In the genomic region with DNA sequence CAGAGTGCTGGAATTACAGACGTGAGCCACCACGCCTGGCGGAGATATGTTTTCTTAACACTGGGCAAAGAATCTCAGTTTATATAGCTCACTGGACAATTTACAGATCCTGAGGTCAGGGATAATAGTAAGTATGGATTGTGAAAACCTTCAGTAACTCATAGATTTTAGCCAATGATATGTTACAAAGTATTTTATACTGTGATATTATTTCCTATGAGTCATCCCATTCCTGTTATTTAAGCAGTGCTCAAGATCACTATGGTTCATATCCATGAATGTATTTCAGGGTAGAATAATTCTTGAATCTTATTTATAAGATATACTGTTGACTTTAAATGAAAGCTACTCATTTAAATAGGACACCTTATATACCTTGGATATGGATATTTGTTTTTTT, we compare ENCODE assay signal across 23 cellular contexts.
"Had no signal": no experiment of that assay in that cellular context is flagged by ENCODE, and none has a peak within 500 bp of the region (broad histone marks: within the 10 kb centered on the region; RNA-seq: fewer than 3 reads in every experiment).

No MANE protein-coding gene starts in this region.

- H3K4me2 ChIP-seq: SK-N-SH had no signal

- H3K27me3 ChIP-seq: MG63 had no signal

- H3K4me3 Mint-ChIP-seq: T-cell; T-helper 1 cell treated with Interleukin-12 subunit alpha and Interleukin-12 subunit beta and Interleukin-4 antibody, amounts not matched to agents 30 μg/mL and 1 μg/mL, for 36 hours had no signal

- H3K27me3 Mint-ChIP-seq: T-cell had no signal

- H3K27ac Mint-ChIP-seq: T-cell; T-helper 1 cell treated with Interleukin-12 subunit alpha and Interleukin-12 subunit beta and Interleukin-4 antibody, amounts not matched to agents 30 μg/mL and 1 μg/mL, for 36 hours had no signal

- H3K36me3 ChIP-seq: MG63 had no signal

- ATAC-seq: Panc1, T-cell had no signal

- H3K9me2 ChIP-seq: SK-N-SH had no signal

- DNase-seq: Karpas-422, KG1, MG63, NCI-H1105, NCI-H1417, NCI-H1436 treated with DMSO at 0.1 percent for 48 hours, NCI-H1694, NCI-H187 treated with DMSO at 0.1 percent for 48 hours, NCI-H2029 treated with DMSO at 0.1 percent for 48 hours, NCI-H2171 treated with DMSO at 0.1 percent for 48 hours, NCI-H345, NCI-H446 treated with DMSO at 0.1 percent for 48 hours, NCI-H524, NCI-H526 treated with DMSO at 0.1 percent for 48 hours, NCI-H774, SHP77, SK-N-SH, SW 1271, T-cell had no signal

- H3K9me3 ChIP-seq: SK-N-SH had no signal

- H3K4me3 ChIP-seq: MG63 had no signal

- H3K27ac ChIP-seq: HL-60, RWPE1 had no signal

- H3K9ac ChIP-seq: SK-N-SH had no signal
